Comparison of ENCODE assay signal across 11 cellular contexts in the genomic region with DNA sequence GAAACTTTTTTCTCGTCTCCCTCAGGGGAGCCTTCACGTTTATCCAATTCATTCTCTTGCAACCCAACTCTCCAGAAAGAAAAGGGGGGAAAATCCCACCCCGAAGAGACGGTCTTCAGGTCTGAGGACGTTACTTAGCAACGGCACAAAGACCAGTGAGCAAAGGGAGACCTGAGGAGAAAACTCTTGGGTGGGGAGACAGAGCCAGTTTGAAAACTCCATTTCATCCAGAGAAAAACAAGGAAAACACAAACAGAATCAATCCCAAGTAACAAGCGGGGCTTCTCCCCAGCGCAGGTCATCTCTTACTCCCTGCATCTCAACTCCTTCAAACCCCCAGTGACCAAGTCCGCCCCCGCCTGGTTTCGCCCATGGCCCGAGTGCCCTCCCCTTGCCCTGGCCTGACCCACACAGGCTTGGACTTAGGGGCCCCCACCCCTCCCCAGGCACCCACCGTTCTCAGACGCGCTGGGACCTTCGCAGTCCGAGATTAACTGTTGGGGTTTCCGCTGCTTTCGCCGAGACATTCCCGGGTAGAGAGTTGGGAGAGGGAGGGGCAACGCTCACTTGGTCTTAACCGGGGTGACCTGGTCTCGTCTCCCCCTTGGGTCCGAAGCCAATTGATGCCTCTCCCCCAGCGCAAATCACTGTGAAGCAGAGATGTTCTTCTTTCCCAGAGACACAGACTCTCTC. TPM values are rescaled to one million over a fixed set of nuclear protein-coding genes. Genes with fewer than 3 reads are reported as not detected.
DNase-seq lines count a peak whose midpoint lies in the region; ATAC-seq and TF ChIP-seq lines count a peak whose summit lies in the region.
"Had no signal": no experiment of that assay in that cellular context is flagged by ENCODE, and none has a peak within 500 bp of the region (broad histone marks: within the 10 kb centered on the region; RNA-seq: fewer than 3 reads in every experiment).

No MANE protein-coding gene starts in this region.

- H2AK5ac ChIP-seq in neuronal stem cell (ENCODE audit: low read depth, low read length), result peak overlapping the region; percentile 91

- WGBS in neuronal stem cell (ENCODE audit: extremely low coverage in 2 of 2, insufficient read length in 2 of 2, insufficient replicate concordance in 1 of 2), 2 donors, result no CpG with 5 or more reads among the region's 26 CpGs

- H2BK15ac ChIP-seq in neuronal stem cell (ENCODE audit: low read length), result no peak overlapping the region

- H3K36me3 Mint-ChIP-seq in stimulated activated effector memory CD8-positive, alpha-beta T cell treated with anti-CD3 and anti-CD28 coated beads, Interleukin-12 subunit alpha, Interleukin-12 subunit beta, amount 100 ng/mL, for 72 hours, result no peaks in the 10 kb centered on the region

- H3K79me1 ChIP-seq in neuronal stem cell (ENCODE audit: low read depth, low read length), result no peaks in the 10 kb centered on the region

- H3K9me3 ChIP-seq in SK-N-MC (ENCODE audit: low read depth, low read length) (no peaks in the 10 kb centered on the region), neuronal stem cell (replicated peaks in 1 of 2; ENCODE audit: control insufficient read depth in 2 of 2, insufficient read depth in 1 of 2, low read depth in 1 of 2, low read length in 2 of 2) (no peaks in the 10 kb centered on the region)

- H4K91ac ChIP-seq in neuronal stem cell (ENCODE audit: low read depth, low read length, poor library complexity), result no peak overlapping the region

- H3K79me2 ChIP-seq in ACC112 (ENCODE audit: control insufficient read depth, insufficient read depth, low read length, unreplicated experiment), result no peaks in the 10 kb centered on the region

- peak; percentile 37 for ATAC-seq in foreskin keratinocyte
- no peak for ATAC-seq in GM18868 (IDR thresholded peaks at IDR 0.05; ENCODE audit: unreplicated experiment)
- ATAC-seq in stimulated activated effector memory CD8-positive, alpha-beta T cell treated with anti-CD3 and anti-CD28 coated beads, Interleukin-12 subunit alpha, Interleukin-12 subunit beta, amount 100 ng/mL, for 72 hours, result no peak
- ATAC-seq in GM21825 (IDR thresholded peaks at IDR 0.05; ENCODE audit: unreplicated experiment), result no peak
- ATAC-seq: PC-3 had no signal

- H3K9me3 Mint-ChIP-seq in stimulated activated effector memory CD8-positive, alpha-beta T cell treated with anti-CD3 and anti-CD28 coated beads, Interleukin-12 subunit alpha, Interleukin-12 subunit beta, amount 100 ng/mL, for 72 hours, result no peaks in the 10 kb centered on the region

- peak overlapping the region; percentile 98 for H3K18ac ChIP-seq in neuronal stem cell (ENCODE audit: low read length)

- peak overlapping the region; percentile 53 for H3K23ac ChIP-seq in neuronal stem cell (ENCODE audit: low read depth, low read length, poor library complexity)

- H3K4me1 ChIP-seq in ACC112 (ENCODE audit: control insufficient read depth, insufficient read depth, low read length, unreplicated experiment) (no peaks in the 10 kb centered on the region), foreskin keratinocyte (no peaks in the 10 kb centered on the region), neuronal stem cell (ENCODE audit: control insufficient read depth in 2 of 2, insufficient read depth in 1 of 2, low read depth in 1 of 2, low read length in 2 of 2) (peaks cover 13 to 36% of the 10 kb centered on the region in 2 donors)

- no peak overlapping the region for H3K27ac ChIP-seq in ACC112 (ENCODE audit: low read depth, low read length)
- peak overlapping the region; percentile 99 for H3K27ac ChIP-seq in SK-N-MC
- H3K27ac ChIP-seq in foreskin keratinocyte, result no peak overlapping the region
- H3K27ac ChIP-seq in neuronal stem cell (replicated peaks; ENCODE audit: low read length), result peak overlapping the region; percentile 100
- H3K27ac ChIP-seq: epithelial cell of prostate had no signal

- DNase-seq in SK-N-MC (ENCODE audit: low read depth, low spot score) (no peak), foreskin keratinocyte (no peak), neuronal stem cell (ENCODE audit: low spot score) (peak; percentile 72), amniotic stem cell (lab: John Stamatoyannopoulos, UW) (no peak)
- DNase-seq in stimulated activated effector memory CD8-positive, alpha-beta T cell treated with anti-CD3 and anti-CD28 coated beads, Interleukin-12 subunit alpha, Interleukin-12 subunit beta, amount 100 ng/mL, for 72 hours (ENCODE audit: low spot score in 2 of 2), result no peak
- DNase-seq: PC-3 had no signal

- H3K27ac Mint-ChIP-seq in stimulated activated effector memory CD8-positive, alpha-beta T cell treated with anti-CD3 and anti-CD28 coated beads, Interleukin-12 subunit alpha, Interleukin-12 subunit beta, amount 100 ng/mL, for 72 hours, result no peak overlapping the region

- H3K4ac ChIP-seq in neuronal stem cell (ENCODE audit: low read length), result peak overlapping the region; percentile 96

- H3K14ac ChIP-seq in neuronal stem cell (ENCODE audit: low read length), result no peak overlapping the region

- H2BK120ac ChIP-seq in neuronal stem cell (ENCODE audit: low read depth, low read length), result peak overlapping the region; percentile 83

- H3K4me3 ChIP-seq in ACC112 (ENCODE audit: low read depth, low read length) (peak overlapping the region; percentile 65), SK-N-MC (peak overlapping the region; percentile 84), neuronal stem cell (ENCODE audit: low read length in 2 of 2) (peak overlapping the region; percentile 68 to 89)

- no peak for TF ChIP-seq CTCF in foreskin keratinocyte (conservative IDR thresholded peaks at IDR 0.05)

- H3K4me2 ChIP-seq in neuronal stem cell (ENCODE audit: insufficient read depth, low read length, poor library complexity, severe bottlenecking), result peak overlapping the region; percentile 63

- H3K27me3 ChIP-seq in ACC112 (ENCODE audit: insufficient read depth, low read length), result peaks cover 64% of the 10 kb centered on the region
- peaks cover 70% of the 10 kb centered on the region for H3K27me3 ChIP-seq in foreskin keratinocyte
- H3K27me3 ChIP-seq in neuronal stem cell (ENCODE audit: control insufficient read depth in 3 of 3, insufficient read depth in 3 of 3, low read depth in 1 of 3, low read length in 3 of 3), result no peaks in the 10 kb centered on the region

- H2BK12ac ChIP-seq in neuronal stem cell (ENCODE audit: low read length), result peak overlapping the region; percentile 69

- H2BK5ac ChIP-seq in neuronal stem cell (ENCODE audit: low read length), result peak overlapping the region; percentile 97

- H3K36me3 ChIP-seq in ACC112 (ENCODE audit: insufficient read depth, low read length) (no peaks in the 10 kb centered on the region), SK-N-MC (ENCODE audit: insufficient read depth, low read length) (no peaks in the 10 kb centered on the region), neuronal stem cell (replicated peaks in 1 of 2; ENCODE audit: control insufficient read depth in 2 of 2, insufficient read depth in 2 of 2, low read length in 2 of 2) (peaks cover 0 to 14% of the 10 kb centered on the region in 2 donors)

- peaks cover 6% of the 10 kb centered on the region for H3K4me1 Mint-ChIP-seq in stimulated activated effector memory CD8-positive, alpha-beta T cell treated with anti-CD3 and anti-CD28 coated beads, Interleukin-12 subunit alpha, Interleukin-12 subunit beta, amount 100 ng/mL, for 72 hours

- H2AFZ ChIP-seq in ACC112 (ENCODE audit: low read length, unreplicated experiment) (peak overlapping the region; percentile 45), neuronal stem cell (ENCODE audit: low read length) (peak overlapping the region; percentile 47)

- H4K8ac ChIP-seq in neuronal stem cell (ENCODE audit: low read depth, low read length), result no peak overlapping the region

- H3K4me3 Mint-ChIP-seq in stimulated activated effector memory CD8-positive, alpha-beta T cell treated with anti-CD3 and anti-CD28 coated beads, Interleukin-12 subunit alpha, Interleukin-12 subunit beta, amount 100 ng/mL, for 72 hours, result no peak overlapping the region

- H3K9ac ChIP-seq in SK-N-MC (ENCODE audit: insufficient read length) (peak overlapping the region; percentile 73), neuronal stem cell (ENCODE audit: low read depth, low read length, poor library complexity) (peak overlapping the region; percentile 97)

RNA-seq across cellular contexts. Expression of gene SALL2, which starts 10.4 kb away (rescaled TPM):
- 2.1 and 2.6 TPM in 2 replicates for total RNA-seq in foreskin keratinocyte
- polyA plus RNA-seq in foreskin keratinocyte, result 1.6 and 1.8 TPM in 2 replicates
- polyA plus RNA-seq in neuronal stem cell (2013, experiment 1 of 2), result 395 TPM
- 396 TPM for polyA plus RNA-seq in neuronal stem cell (2013, experiment 2 of 2)

RNA-seq across cellular contexts. Expression of gene METTL3, which starts 25.4 kb away (rescaled TPM):
- total RNA-seq in foreskin keratinocyte, result 49.0 and 51.7 TPM in 2 replicates
- polyA plus RNA-seq in foreskin keratinocyte, result 37.4 and 45.3 TPM in 2 replicates
- polyA plus RNA-seq in neuronal stem cell (2013, experiment 1 of 2), result 61.5 TPM
- 63.8 TPM for polyA plus RNA-seq in neuronal stem cell (2013, experiment 2 of 2)

RNA-seq across cellular contexts. Expression of gene OR10G3, which starts 43.3 kb away (rescaled TPM):
- total RNA-seq in foreskin keratinocyte, result not detected in 2 replicates
- not detected in 2 replicates for polyA plus RNA-seq in foreskin keratinocyte
- polyA plus RNA-seq in neuronal stem cell (2013, experiment 1 of 2), result not detected
- not detected for polyA plus RNA-seq in neuronal stem cell (2013, experiment 2 of 2)
- total RNA-seq: activated CD8-positive, alpha-beta memory T cell treated with anti-CD3 and anti-CD28 coated beads for 36 hours; PC-3 had no signal

RNA-seq across cellular contexts. Expression of gene TOX4, which starts 59.5 kb away (rescaled TPM):
- total RNA-seq in foreskin keratinocyte, result 51.4 and 53.1 TPM in 2 replicates
- polyA plus RNA-seq in foreskin keratinocyte, result 39.6 and 44.8 TPM in 2 replicates
- 37.7 TPM for polyA plus RNA-seq in neuronal stem cell (2013, experiment 1 of 2)
- 38.0 TPM for polyA plus RNA-seq in neuronal stem cell (2013, experiment 2 of 2)

RNA-seq across cellular contexts. Expression of gene RAB2B, which starts 59.8 kb away (rescaled TPM):
- total RNA-seq in foreskin keratinocyte, result 12.6 TPM in 2 replicates
- polyA plus RNA-seq in foreskin keratinocyte, result 4.8 and 5.3 TPM in 2 replicates
- 29.9 TPM for polyA plus RNA-seq in neuronal stem cell (2013, experiment 1 of 2)
- 29.5 TPM for polyA plus RNA-seq in neuronal stem cell (2013, experiment 2 of 2)

Comparison
In these comparisons a context has a peak if more than half of its experiments do, and no peak if none do; other contexts are left out.
1. H3K27ac ChIP-seq: peak in SK-N-MC (single experiment) and neuronal stem cell (single experiment); none in ACC112 (single experiment) and foreskin keratinocyte (single experiment).
2. Peak in every context shown above with its lines, with median percentiles within 50 percentile points of each other: H3K4me3 ChIP-seq.